Comparison of ENCODE assay signal across 8 cellular contexts in genomic region chr11:118608268-118609214, GRCh38. TPM values are rescaled to one million over a fixed set of nuclear protein-coding genes. Genes with fewer than 3 reads are reported as not detected.
DNase-seq lines count a peak whose midpoint lies in the region; ATAC-seq, FAIRE-seq and TF ChIP-seq lines count a peak whose summit lies in the region.

No MANE protein-coding gene starts in this region.

- peak overlapping the region; percentile 99 for H2BK12ac ChIP-seq in neuronal stem cell (ENCODE audit: low read length)

- H3K79me1 ChIP-seq in neuronal stem cell (ENCODE audit: low read depth, low read length) = peaks cover 3% of the 10 kb centered on the region

- H3K9me3 ChIP-seq in neuronal stem cell (replicated peaks in 1 of 2; ENCODE audit: control insufficient read depth in 2 of 2, insufficient read depth in 1 of 2, low read depth in 1 of 2, low read length in 2 of 2) = peaks cover 0 to 6% of the 10 kb centered on the region in 2 donors
- no peaks in the 10 kb centered on the region for H3K9me3 ChIP-seq in subcutaneous abdominal adipose tissue (ENCODE audit: control insufficient read depth in 5 of 5, low read length in 5 of 5)

- peaks cover 30 to 47% of the 10 kb centered on the region in 2 donors for H3K4me1 ChIP-seq in neuronal stem cell (ENCODE audit: control insufficient read depth in 2 of 2, insufficient read depth in 1 of 2, low read depth in 1 of 2, low read length in 2 of 2)
- H3K4me1 ChIP-seq in subcutaneous abdominal adipose tissue (ENCODE audit: control insufficient read depth in 5 of 5, insufficient read depth in 5 of 5, low read length in 5 of 5) = peaks cover 30 to 89% (median 80%) of the 10 kb centered on the region in 5 donors

- H2BK5ac ChIP-seq in neuronal stem cell (ENCODE audit: low read length) = peak overlapping the region; percentile 80

- H2AK5ac ChIP-seq in neuronal stem cell (ENCODE audit: low read depth, low read length) = peak overlapping the region; percentile 95

- peak overlapping the region; percentile 92 for H3K23ac ChIP-seq in neuronal stem cell (ENCODE audit: low read depth, low read length, poor library complexity)

- H3K9ac ChIP-seq in neuronal stem cell (ENCODE audit: low read depth, low read length, poor library complexity) (peak overlapping the region; percentile 88), subcutaneous abdominal adipose tissue (ENCODE audit: low read length in 5 of 5) (peak overlapping the region; percentile 82 to 97 (median 89))

- TF ChIP-seq CTCF in GM12864 (IDR thresholded peaks at IDR 0.05; ENCODE audit: low read depth, low read length, missing control alignments) = no peak

- no peak overlapping the region for H2BK120ac ChIP-seq in neuronal stem cell (ENCODE audit: low read depth, low read length)

- H3K4me3 ChIP-seq in GM12864 (ENCODE audit: low read depth, low read length) (peak overlapping the region; percentile 52), neuronal stem cell (ENCODE audit: low read length in 2 of 2) (peak overlapping the region in 1 of 2 donors; percentile 78), subcutaneous abdominal adipose tissue (ENCODE audit: low read depth in 1 of 5, low read length in 5 of 5) (peak overlapping the region; percentile 78 to 86 (median 80))

- peak overlapping the region; percentile 94 for H4K91ac ChIP-seq in neuronal stem cell (ENCODE audit: low read depth, low read length, poor library complexity)

- H3K36me3 ChIP-seq in neuronal stem cell (replicated peaks in 1 of 2; ENCODE audit: control insufficient read depth in 2 of 2, insufficient read depth in 2 of 2, low read length in 2 of 2) (no peaks in the 10 kb centered on the region), subcutaneous abdominal adipose tissue (ENCODE audit: control insufficient read depth in 5 of 5, insufficient read depth in 5 of 5, low read length in 5 of 5) (peaks cover 0 to 5% (median 4%) of the 10 kb centered on the region in 5 donors)

- H2AFZ ChIP-seq in neuronal stem cell (ENCODE audit: low read length) = peak overlapping the region; percentile 42

- peak overlapping the region; percentile 92 for H3K14ac ChIP-seq in neuronal stem cell (ENCODE audit: low read length)

- peak overlapping the region; percentile 95 for H3K4me2 ChIP-seq in neuronal stem cell (ENCODE audit: insufficient read depth, low read length, poor library complexity, severe bottlenecking)

- H2BK15ac ChIP-seq in neuronal stem cell (ENCODE audit: low read length) = peak overlapping the region; percentile 95

- no CpG with 5 or more reads among the region's 78 CpGs for WGBS in neuronal stem cell (ENCODE audit: extremely low coverage in 2 of 2, insufficient read length in 2 of 2, insufficient replicate concordance in 1 of 2), 2 donors

- DNase-seq in GM12864 (ENCODE audit: low read depth) (no peak), RPMI7951 (ENCODE audit: low read depth) (peak; percentile 89), activated gamma-delta T cell treated with Interleukin-2 at 50 U/mL for 16 hours (peak; percentile 79), frontal cortex (ENCODE audit: low spot score in 2 of 2) (peak; percentile 48 to 74), neuronal stem cell (ENCODE audit: low spot score) (no peak), NCI-H510A (lab: John Stamatoyannopoulos, UW) (no peak)

- ATAC-seq in GM21447 (IDR thresholded peaks at IDR 0.05; ENCODE audit: unreplicated experiment) = no peak

- peak overlapping the region; percentile 93 for H3K4ac ChIP-seq in neuronal stem cell (ENCODE audit: low read length)

- H3K18ac ChIP-seq in neuronal stem cell (ENCODE audit: low read length) = peak overlapping the region; percentile 98

- H3K27ac ChIP-seq in neuronal stem cell (replicated peaks; ENCODE audit: low read length) = no peak overlapping the region
- peak overlapping the region; percentile 92 for H3K27ac ChIP-seq in subcutaneous abdominal adipose tissue (ENCODE audit: low read depth, low read length)

- peak overlapping the region; percentile 66 for H4K8ac ChIP-seq in neuronal stem cell (ENCODE audit: low read depth, low read length)

- peaks cover 0 to 34% (median 27%) of the 10 kb centered on the region in 3 experiments for H3K27me3 ChIP-seq in neuronal stem cell (ENCODE audit: control insufficient read depth in 3 of 3, insufficient read depth in 3 of 3, low read depth in 1 of 3, low read length in 3 of 3)
- H3K27me3 ChIP-seq in subcutaneous abdominal adipose tissue (ENCODE audit: control insufficient read depth in 5 of 5, insufficient read depth in 4 of 5, low read length in 5 of 5) = peaks cover 0 to 3% (median 0%) of the 10 kb centered on the region in 5 donors

- FAIRE-seq in frontal cortex (lab: Jason Lieb, UNC) = no peak

RNA-seq across cellular contexts. Expression of gene PHLDB1, which starts 1.1 kb away (rescaled TPM):
- total RNA-seq in RPMI7951 (2014; rRNA removed; shearing (Covaris generic)) = 45.1 and 50.9 TPM in 2 replicates
- total RNA-seq in frontal cortex = 53.8 TPM
- polyA plus RNA-seq in neuronal stem cell (2013, experiment 1 of 2) = 68.9 TPM
- 69.2 TPM for polyA plus RNA-seq in neuronal stem cell (2013, experiment 2 of 2)

RNA-seq across cellular contexts. Expression of gene ARCN1, which starts 36.3 kb away (rescaled TPM):
- total RNA-seq in RPMI7951 (2014; rRNA removed; shearing (Covaris generic)) = 160 and 198 TPM in 2 replicates
- 71.3 TPM for total RNA-seq in frontal cortex
- 126 TPM for polyA plus RNA-seq in neuronal stem cell (2013, experiment 1 of 2)
- 128 TPM for polyA plus RNA-seq in neuronal stem cell (2013, experiment 2 of 2)

RNA-seq across cellular contexts. Expression of gene IFT46, which starts 42.8 kb away (rescaled TPM):
- 55.3 and 57.9 TPM in 2 replicates for total RNA-seq in RPMI7951 (2014; rRNA removed; shearing (Covaris generic))
- total RNA-seq in frontal cortex = 69.7 TPM
- 22.8 TPM for polyA plus RNA-seq in neuronal stem cell (2013, experiment 1 of 2)
- 22.9 TPM for polyA plus RNA-seq in neuronal stem cell (2013, experiment 2 of 2)

Comparison
In these comparisons a context has a peak if more than half of its experiments do, and no peak if none do; other contexts are left out.
1. DNase-seq: peak in RPMI7951 (single experiment), activated gamma-delta T cell treated with Interleukin-2 at 50 U/mL for 16 hours (single experiment) and frontal cortex (2 of 2); none in GM12864 (single experiment), neuronal stem cell (single experiment) and NCI-H510A (single experiment).